In the genomic region with DNA sequence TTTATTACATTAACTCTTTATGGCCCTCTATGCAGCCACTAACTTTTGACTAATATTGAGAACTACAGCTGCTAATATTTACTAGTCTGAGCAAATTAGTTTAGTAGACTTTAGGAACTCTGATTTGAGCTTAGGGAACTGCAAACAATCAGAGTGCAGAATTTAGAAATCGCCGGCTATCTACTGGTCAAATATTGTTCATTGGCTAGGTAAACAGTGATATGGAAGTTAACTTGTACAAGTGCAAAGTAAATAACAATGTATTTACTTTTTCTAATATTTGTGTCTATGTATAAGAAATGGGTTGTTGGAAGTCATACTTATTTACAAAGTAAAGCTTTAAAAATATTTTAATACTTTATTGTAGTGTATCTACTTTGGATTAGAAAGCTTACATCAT, we compare ENCODE assay signal across 15 cellular contexts.
DNase-seq lines count a peak whose midpoint lies in the region; ATAC-seq, FAIRE-seq and TF ChIP-seq lines count a peak whose summit lies in the region.
"Had no signal": no experiment of that assay in that cellular context is flagged by ENCODE, and none has a peak within 500 bp of the region (broad histone marks: within the 10 kb centered on the region; RNA-seq: fewer than 3 reads in every experiment).

No MANE protein-coding gene starts in this region.

- no peak overlapping the region for H2AFZ ChIP-seq in PC-3 (ENCODE audit: low read length)

- H3K27me3 ChIP-seq in PC-3 (ENCODE audit: low read length) (no peaks in the 10 kb centered on the region), left lung (no peaks in the 10 kb centered on the region), small intestine (ENCODE audit: control insufficient read depth in 2 of 2, insufficient read depth in 2 of 2, low read length in 2 of 2) (no peaks in the 10 kb centered on the region), psoas muscle (ENCODE audit: insufficient read depth in 3 of 3, low read length in 2 of 3) (no peaks in the 10 kb centered on the region)
- H3K27me3 ChIP-seq: BE2C had no signal

- H3K4me1 ChIP-seq in PC-3 (ENCODE audit: insufficient read depth, low read length): peaks cover 13% of the 10 kb centered on the region; the same call in 1 of the 2 replicates
- peaks cover 0 to 4% of the 10 kb centered on the region in 2 donors for H3K4me1 ChIP-seq in left lung
- H3K4me1 ChIP-seq in small intestine (ENCODE audit: control insufficient read depth in 2 of 2, insufficient read depth in 1 of 2, low read depth in 1 of 2, low read length in 1 of 2): peaks cover 0 to 2% of the 10 kb centered on the region in 2 donors
- no peaks in the 10 kb centered on the region for H3K4me1 ChIP-seq in psoas muscle
- H3K4me1 ChIP-seq: BE2C had no signal

- no peak overlapping the region for H3K4me2 ChIP-seq in PC-3 (ENCODE audit: low read length)

- CTCF ChIA-PET in PC-3 (lab: Charles Lee): no interaction called here

- no peak overlapping the region for H3K4me3 ChIP-seq in PC-3 (ENCODE audit: low read length)
- no peak overlapping the region for H3K4me3 ChIP-seq in left lung
- H3K4me3 ChIP-seq in small intestine (ENCODE audit: low read depth in 1 of 2, low read length in 2 of 2): no peak overlapping the region
- H3K4me3 ChIP-seq in psoas muscle: no peak overlapping the region

- no peaks in the 10 kb centered on the region for H4K20me1 ChIP-seq in PC-3 (ENCODE audit: low read length)

- H3K9me3 ChIP-seq in PC-3 (ENCODE audit: low read length): no peaks in the 10 kb centered on the region
- H3K9me3 ChIP-seq in left lung: no peaks in the 10 kb centered on the region
- no peaks in the 10 kb centered on the region for H3K9me3 ChIP-seq in small intestine (ENCODE audit: control insufficient read depth, low read depth)
- no peaks in the 10 kb centered on the region for H3K9me3 ChIP-seq in psoas muscle
- H3K9me3 ChIP-seq: BE2C had no signal

- peak; percentile 45 for DNase-seq in DMS53 treated with DMSO at 0.1 percent for 48 hours (lab: John Stamatoyannopoulos, UW; ENCODE audit: unreplicated experiment)
- peak; percentile 18 for DNase-seq in PC-3
- no peak for DNase-seq in left lung
- peak; percentile 23 for DNase-seq in small intestine
- DNase-seq in urothelium cell line (ENCODE audit: low spot score): no peak
- DNase-seq in psoas muscle: no peak
- no peak for DNase-seq in hypothalamus (lab: John Stamatoyannopoulos, UW)
- DNase-seq: BE2C; CD4-positive, alpha-beta memory T cell; DND-41; GDM1; GOT3 had no signal

- no peak for TF ChIP-seq CTCF in PC-3 (conservative IDR thresholded peaks at IDR 0.05; ENCODE audit: low read depth, low read length)
- no peak for TF ChIP-seq CTCF in left lung (IDR thresholded peaks at IDR 0.05)
- TF ChIP-seq CTCF in psoas muscle (IDR thresholded peaks at IDR 0.05): no peak

- WGBS in small intestine, 3 donors: 29 to 71% (median 37%) methylated on average over 2 of the region's 2 CpGs
- WGBS in psoas muscle, 3 donors: 95 to 98% (median 96%) methylated on average over 2 of the region's 2 CpGs

- intact Hi-C loops in PC-3 (cut with micrococcal nuclease) (loop anchor here (1.0 to 5.0 kb wide), 2 partner anchors 163 to 249 kb away; no protein-coding TSS in a partner anchor), left lung (cut with DNase I) (no loop called here), psoas muscle (cut with DNase I) (no loop called here)

- H3K27ac ChIP-seq in PC-3 (ENCODE audit: low read length) (no peak overlapping the region), left lung (no peak overlapping the region), small intestine (ENCODE audit: low read depth in 1 of 2, low read length in 1 of 2) (no peak overlapping the region), psoas muscle (no peak overlapping the region)
- H3K27ac ChIP-seq: C4-2B had no signal

- FAIRE-seq in small intestine (lab: Jason Lieb, UNC) (no peak), urothelium cell line (lab: Jason Lieb, UNC) (no peak)
- FAIRE-seq: A204.1, GM12892 had no signal

- H3K79me2 ChIP-seq in PC-3 (ENCODE audit: low read length): no peaks in the 10 kb centered on the region

- POLR2A ChIA-PET in PC-3 (lab: Charles Lee; ENCODE audit: unreplicated experiment): no interaction called here

- no peak overlapping the region for H3K9ac ChIP-seq in PC-3 (ENCODE audit: low read length)

- no peaks in the 10 kb centered on the region for H3K9me2 ChIP-seq in PC-3 (replicated peaks; ENCODE audit: low read length)

- H3F3A ChIP-seq in PC-3 (ENCODE audit: low read length, unreplicated experiment): no peaks in the 10 kb centered on the region

- H3K36me3 ChIP-seq in PC-3 (ENCODE audit: low read depth, low read length): no peaks in the 10 kb centered on the region
- H3K36me3 ChIP-seq in left lung: no peaks in the 10 kb centered on the region
- H3K36me3 ChIP-seq in small intestine (ENCODE audit: control insufficient read depth in 2 of 2, insufficient read depth in 2 of 2, low read length in 2 of 2): no peaks in the 10 kb centered on the region
- H3K36me3 ChIP-seq in psoas muscle (ENCODE audit: insufficient read depth in 1 of 2, low read depth in 1 of 2): no peaks in the 10 kb centered on the region
- H3K36me3 ChIP-seq: BE2C had no signal

- no TSS peak for BruUV-seq in PC-3 (replicated peaks; lab: Mats Ljungman, UMichigan)

- ATAC-seq in PC-3 (peak; percentile 67), left lung (peak; percentile 67), psoas muscle (no peak)

Comparison
In these comparisons a context has a peak if more than half of its experiments do, and no peak if none do; other contexts are left out.
1. DNase-seq: peak in DMS53 treated with DMSO at 0.1 percent for 48 hours (single experiment), PC-3 (single experiment) and small intestine (single experiment); none in left lung (0 of 2), urothelium cell line (single experiment), psoas muscle (0 of 2) and hypothalamus (0 of 51).
2. ATAC-seq: peak in PC-3 (single experiment) and left lung (single experiment); none in psoas muscle (0 of 4).